8 cellular contexts compared by ENCODE assay signal in genomic region chr5:159034083-159034824, GRCh38.
DNase-seq lines count a peak whose midpoint lies in the region; ATAC-seq, FAIRE-seq and TF ChIP-seq lines count a peak whose summit lies in the region.

No MANE protein-coding gene starts in this region.

- H3K23ac ChIP-seq in H1 (ENCODE audit: insufficient read length), result no peak overlapping the region

- H3K4me3 ChIP-seq in H1 (ENCODE audit: extremely low read depth in 1 of 4, insufficient read depth in 2 of 4, low read depth in 3 of 4, low read length in 4 of 4), result no peak overlapping the region
- no peak overlapping the region for H3K4me3 ChIP-seq in thymus (ENCODE audit: low read length)

- peak overlapping the region; percentile 77 for H2AFZ ChIP-seq in H1 (ENCODE audit: low read length)

- no peak overlapping the region for H4K91ac ChIP-seq in H1 (replicated peaks; ENCODE audit: insufficient read length, low read length)

- no peak overlapping the region; the same call in 1 of the 2 replicates for H2BK20ac ChIP-seq in H1 (ENCODE audit: low read length)

- no peaks in the 10 kb centered on the region for H3K79me1 ChIP-seq in H1 (ENCODE audit: low read depth, low read length)

- no peaks in the 10 kb centered on the region for H3K23me2 ChIP-seq in H1 (ENCODE audit: low read depth, low read length)

- H3K9ac ChIP-seq in H1 (replicated peaks in 1 of 4; ENCODE audit: extremely low read depth in 1 of 4, low read depth in 3 of 4, low read length in 3 of 4), result no peak overlapping the region

- POLR2A ChIA-PET in H1 (lab: Charles Lee; ENCODE audit: partially characterized antibody), result no interaction called here

- no peak overlapping the region for H4K8ac ChIP-seq in H1 (ENCODE audit: extremely low read depth, insufficient read depth, low read length)

- TF ChIP-seq POLR2A in H1 (IDR thresholded peaks at IDR 0.05; ENCODE audit: control extremely low read depth in 1 of 2, low read depth in 2 of 2, low read length in 2 of 2), result no peak

- H4K5ac ChIP-seq in H1 (ENCODE audit: insufficient read length, low read depth, low read length), result no peak overlapping the region

- H3K79me2 ChIP-seq in H1 (ENCODE audit: control insufficient read depth in 1 of 2, insufficient read depth in 2 of 2, low read length in 2 of 2), result no peaks in the 10 kb centered on the region

- H3K4me1 ChIP-seq in H1 (replicated peaks in 1 of 4; ENCODE audit: control insufficient read depth in 3 of 4, insufficient read depth in 4 of 4, low read length in 3 of 4), result peaks cover 0 to 6% (median 4%) of the 10 kb centered on the region in 4 experiments; a peak in 4 of 7 replicates
- no peaks in the 10 kb centered on the region for H3K4me1 ChIP-seq in thymus (ENCODE audit: control insufficient read depth, insufficient read depth, low read length)

- H2BK5ac ChIP-seq in H1 (ENCODE audit: low read depth, low read length), result no peak overlapping the region

- no peak for TF ChIP-seq CTCF in H1 (IDR thresholded peaks at IDR 0.05; ENCODE audit: control extremely low read depth in 1 of 3, insufficient read depth in 1 of 3, low read depth in 1 of 3, low read length in 3 of 3)

- FAIRE-seq in H1 (lab: Jason Lieb, UNC) (no peak), HTR-8/SVneo (lab: Jason Lieb, UNC) (no peak)

- H3K27ac ChIP-seq in H1 (ENCODE audit: low read depth, low read length) (no peak overlapping the region), thymus (ENCODE audit: low read depth) (peak overlapping the region; percentile 5)

- ATAC-seq in HG03108 (IDR thresholded peaks at IDR 0.05; ENCODE audit: unreplicated experiment) (peak; percentile 69), HG03439 (IDR thresholded peaks at IDR 0.05; ENCODE audit: unreplicated experiment) (no peak)

- no peaks in the 10 kb centered on the region for H3K9me3 ChIP-seq in H1 (ENCODE audit: insufficient read depth in 2 of 2, low read depth in 1 of 2, low read length in 1 of 2)
- H3K9me3 ChIP-seq in thymus (ENCODE audit: control insufficient read depth), result no peaks in the 10 kb centered on the region

- H3K4me2 ChIP-seq in H1 (ENCODE audit: insufficient read depth in 1 of 2, low read depth in 2 of 2, low read length in 2 of 2), result no peak overlapping the region; a peak in 1 of 4 replicates

- TF ChIP-seq RAD21 in H1 (IDR thresholded peaks at IDR 0.05 in 1 of 2, conservative IDR thresholded peaks at IDR 0.05 in 1 of 2; ENCODE audit: low read depth in 2 of 2, low read length in 2 of 2), result no peak

- TF ChIP-seq EP300 in H1 (IDR thresholded peaks at IDR 0.05; ENCODE audit: borderline replicate concordance in 1 of 2, low read depth in 2 of 2, low read length in 2 of 2), result no peak

- 86% methylated on average over 6 of the region's 6 CpGs; no CpG with 5 or more reads in 1 of the 2 experiments for WGBS in H1 (ENCODE audit: extremely low coverage in 1 of 2, insufficient coverage in 1 of 2, insufficient read length in 1 of 2, insufficient replicate concordance in 2 of 2, low coverage in 1 of 2, low lambda C conversion rate in 2 of 2, missing lambda C conversion rate in 1 of 2), 2 experiments
- WGBS in thymus, result 88% methylated on average over 6 of the region's 6 CpGs

- H3K36me3 ChIP-seq in H1 (ENCODE audit: control insufficient read depth in 2 of 4, insufficient read depth in 4 of 4, low read length in 3 of 4), result no peaks in the 10 kb centered on the region
- no peaks in the 10 kb centered on the region for H3K36me3 ChIP-seq in thymus (ENCODE audit: control insufficient read depth, insufficient read depth)

- no peak overlapping the region for H2BK15ac ChIP-seq in H1 (ENCODE audit: low read length)

- no peak overlapping the region for H3K56ac ChIP-seq in H1 (replicated peaks; ENCODE audit: insufficient read length, low read depth, low read length)

- no peak overlapping the region for H2BK120ac ChIP-seq in H1 (replicated peaks; ENCODE audit: low read depth, low read length)

- no peak overlapping the region for H3K14ac ChIP-seq in H1 (ENCODE audit: insufficient read length)

- no peaks in the 10 kb centered on the region for H4K20me1 ChIP-seq in H1 (replicated peaks in 1 of 2; ENCODE audit: control insufficient read depth in 1 of 2, insufficient read depth in 2 of 2, low read length in 2 of 2)

- DNase-seq in NOMO-1 treated with DMSO at 0.1 percent for 48 hours (lab: John Stamatoyannopoulos, UW; ENCODE audit: unreplicated experiment) (peak; percentile 5), NOMO-1 treated with dmso at 0.1 percent for 144 hours (lab: John Stamatoyannopoulos, UW; ENCODE audit: unreplicated experiment) (no peak), H1 (ENCODE audit: low read depth in 1 of 2, low spot score in 2 of 2) (no peak), HCEC 1CT (no peak), HTR-8/SVneo (ENCODE audit: insufficient read length, low spot score) (no peak)

- no peak overlapping the region for H2AK5ac ChIP-seq in H1 (ENCODE audit: low read depth, low read length)

- H3K27me3 ChIP-seq in H1 (replicated peaks in 1 of 4; ENCODE audit: control insufficient read depth in 3 of 4, extremely low read depth in 1 of 4, insufficient read depth in 3 of 4, low read length in 3 of 4), result no peaks in the 10 kb centered on the region
- H3K27me3 ChIP-seq in thymus (ENCODE audit: control insufficient read depth, insufficient read depth), result no peaks in the 10 kb centered on the region

- H3K4ac ChIP-seq in H1 (replicated peaks; ENCODE audit: insufficient read length, low read depth, low read length), result no peak overlapping the region

- CTCF ChIA-PET in H1 (lab: Charles Lee; ENCODE audit: partially characterized antibody), result interaction anchor here (1.4 kb wide), 1 partner anchor 12 kb away, joined by 6 read pairs; no protein-coding TSS in a partner anchor

- no peak overlapping the region for H2BK12ac ChIP-seq in H1 (ENCODE audit: low read depth, low read length)

- H3K18ac ChIP-seq in H1 (ENCODE audit: extremely low read depth, low read length), result no peak overlapping the region

TF ChIP-seq in H1, 55 proteins besides CTCF, POLR2A, EP300 and RAD21:
- TF ChIP-seq CEBPB (IDR thresholded peaks at IDR 0.05; ENCODE audit: low read depth, low read length), result peak; percentile 36; the same call in 1 of the 2 replicates
- no peak for TF ChIP-seq NANOG (IDR thresholded peaks at IDR 0.05; ENCODE audit: insufficient read depth, low read depth, low read length, poor library complexity, severe bottlenecking)
- TF ChIP-seq HDAC2 (IDR thresholded peaks at IDR 0.05; ENCODE audit: borderline replicate concordance in 1 of 2, low read depth in 2 of 2, low read length in 2 of 2), result no peak
